In the genomic region with DNA sequence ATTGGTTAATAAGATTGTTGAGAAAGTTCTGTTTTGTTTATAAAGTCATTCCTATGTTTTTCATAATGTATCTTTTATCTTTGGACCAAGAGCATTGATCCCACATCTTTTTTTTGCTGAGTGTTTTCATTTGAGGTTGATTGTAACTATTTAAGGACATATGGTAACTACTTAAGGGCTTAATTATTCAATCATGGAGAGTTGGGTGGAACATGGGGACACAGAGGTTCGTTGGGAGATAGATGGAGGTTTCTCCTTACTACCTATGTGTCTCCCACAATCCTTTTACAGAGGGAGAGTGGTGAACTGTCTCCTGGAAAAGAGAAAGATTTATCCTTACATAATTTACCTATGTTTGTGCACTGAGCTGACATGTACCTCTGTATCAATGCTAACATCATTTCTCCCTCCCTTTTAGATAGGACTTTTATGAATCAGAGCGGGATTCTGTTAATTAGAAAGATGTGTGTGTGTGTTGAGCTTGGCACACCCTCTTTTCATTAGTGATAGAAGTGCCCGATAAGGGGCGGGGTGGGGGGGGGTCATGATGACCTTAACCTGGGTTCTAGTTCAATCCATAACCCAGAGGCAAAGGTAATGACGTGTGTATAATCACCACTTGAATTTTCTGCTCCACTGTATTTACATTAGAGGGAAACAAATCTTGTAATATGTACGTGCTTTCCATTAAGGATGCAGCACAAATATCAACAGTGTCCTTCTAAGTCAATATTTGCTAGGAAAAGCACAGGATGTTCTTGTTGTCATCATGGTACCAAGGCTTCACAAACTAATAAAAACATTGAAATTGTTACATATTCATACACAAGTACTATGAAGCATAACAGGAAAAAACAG, we compare ENCODE assay signal across 13 cellular contexts.
DNase-seq lines count a peak whose midpoint lies in the region; ATAC-seq, FAIRE-seq and TF ChIP-seq lines count a peak whose summit lies in the region.
"Had no signal": no experiment of that assay in that cellular context is flagged by ENCODE, and none has a peak within 500 bp of the region (broad histone marks: within the 10 kb centered on the region; RNA-seq: fewer than 3 reads in every experiment).

No MANE protein-coding gene starts in this region.

- no peak overlapping the region for H3K4me3 Mint-ChIP-seq in type B pancreatic cell
- no peak overlapping the region for H3K4me3 Mint-ChIP-seq in activated naive CD8-positive, alpha-beta T cell treated with anti-CD3 and anti-CD28 coated beads for 36 hours
- H3K4me3 Mint-ChIP-seq in stimulated activated effector memory CD8-positive, alpha-beta T cell treated with anti-CD3 and anti-CD28 coated beads, Interleukin-12 subunit alpha, Interleukin-12 subunit beta, amount 100 ng/mL, for 72 hours: no peak overlapping the region
- H3K4me3 Mint-ChIP-seq: central memory CD8-positive, alpha-beta T cell; naive thymus-derived CD4-positive, alpha-beta T cell; stimulated activated memory B cell treated with anti-CD40 and anti-IgM and Interleukin-4, amounts not matched to agents 10 μg/mL and 1 μg/mL and 100 μg/mL, for 72 hours had no signal

- H3K79me2 ChIP-seq in SK-N-SH (ENCODE audit: insufficient read depth) (no peaks in the 10 kb centered on the region), GM12878 (ENCODE audit: control insufficient read depth, insufficient read depth, low read length) (no peaks in the 10 kb centered on the region), HepG2 (ENCODE audit: insufficient read depth, low read length) (peaks cover 8% of the 10 kb centered on the region)

- SMC1A ChIA-PET in GM12878 (lab: Charles Lee; ENCODE audit: uncharacterized antibody, unreplicated experiment): no interaction called here

- BruUV-seq in GM12878 (replicated peaks; lab: Mats Ljungman, UMichigan) (no TSS peak), HepG2 (replicated peaks; lab: Mats Ljungman, UMichigan) (no TSS peak)

- H3K4me1 ChIP-seq in SK-N-SH (ENCODE audit: control insufficient read depth in 1 of 2, insufficient read depth in 2 of 2, low read depth in 1 of 2, low read length in 1 of 2): peaks cover 2 to 33% of the 10 kb centered on the region in 2 experiments
- no peaks in the 10 kb centered on the region for H3K4me1 ChIP-seq in GM12878 (ENCODE audit: control insufficient read depth, insufficient read depth, low read length)
- H3K4me1 ChIP-seq in HepG2 (ENCODE audit: insufficient read depth, low read length): peaks cover 77% of the 10 kb centered on the region

- RAD21 ChIA-PET in GM12878 (lab: Charles Lee; ENCODE audit: unreplicated experiment): no interaction called here

- POLR2A ChIA-PET in SK-N-SH (lab: Yijun Ruan, JAX): no interaction called here
- POLR2A ChIA-PET in GM12878 (lab: Charles Lee): interaction anchor here (0.5 kb wide), 1 partner anchor 401 kb away, joined by 3 read pairs; no protein-coding TSS in a partner anchor
- POLR2A ChIA-PET in HepG2 (lab: Yijun Ruan, JAX): interaction anchor here (0.9 to 5.0 kb wide), 12 partner anchors 10 to 168 kb away, joined by 4 to 47 read pairs (median 8); a partner anchor contains a TSS

- H3K36me3 ChIP-seq in SK-N-SH (replicated peaks in 1 of 2; ENCODE audit: control insufficient read depth in 1 of 2, insufficient read depth in 2 of 2, low read length in 1 of 2): no peaks in the 10 kb centered on the region
- no peaks in the 10 kb centered on the region for H3K36me3 ChIP-seq in GM12878 (ENCODE audit: control insufficient read depth in 2 of 2, insufficient read depth in 2 of 2, low read length in 1 of 2)
- H3K36me3 ChIP-seq in HepG2 (replicated peaks in 1 of 2; ENCODE audit: control insufficient read depth in 1 of 2, insufficient read depth in 2 of 2, low read length in 2 of 2): no peaks in the 10 kb centered on the region

- TF ChIP-seq RAD21 in SK-N-SH (IDR thresholded peaks at IDR 0.05; ENCODE audit: low read length): no peak
- no peak for TF ChIP-seq RAD21 in GM12878 (IDR thresholded peaks at IDR 0.05; ENCODE audit: insufficient read depth, low read depth, low read length)
- no peak for TF ChIP-seq RAD21 in HepG2 (CRISPR knock-in tag; IDR thresholded peaks at IDR 0.05)

- H3K27me3 ChIP-seq in SK-N-SH (ENCODE audit: insufficient read depth): no peaks in the 10 kb centered on the region
- H3K27me3 ChIP-seq in GM12878 (replicated peaks in 1 of 2; ENCODE audit: control insufficient read depth in 2 of 2, insufficient read depth in 2 of 2, low read length in 1 of 2): no peaks in the 10 kb centered on the region
- no peaks in the 10 kb centered on the region for H3K27me3 ChIP-seq in HepG2 (ENCODE audit: control insufficient read depth in 1 of 2, insufficient read depth in 2 of 2, low read length in 2 of 2)

- H3K27me3 Mint-ChIP-seq in type B pancreatic cell: no peaks in the 10 kb centered on the region
- no peaks in the 10 kb centered on the region for H3K27me3 Mint-ChIP-seq in activated naive CD8-positive, alpha-beta T cell treated with anti-CD3 and anti-CD28 coated beads for 36 hours
- H3K27me3 Mint-ChIP-seq: central memory CD8-positive, alpha-beta T cell; naive thymus-derived CD4-positive, alpha-beta T cell; stimulated activated memory B cell treated with anti-CD40 and anti-IgM and Interleukin-4, amounts not matched to agents 10 μg/mL and 1 μg/mL and 100 μg/mL, for 72 hours had no signal

- CTCF ChIA-PET in SK-N-SH (lab: Yijun Ruan, JAX) (interaction anchor here (1.0 kb wide), 1 partner anchor 10 kb away, joined by 4 read pairs; no protein-coding TSS in a partner anchor), GM12878 (lab: Yijun Ruan, JAX) (interaction anchor here (0.7 to 1.1 kb wide), 2 partner anchors 369 to 680 kb away, joined by 3 read pairs; no protein-coding TSS in a partner anchor), HepG2 (lab: Yijun Ruan, JAX; ENCODE audit: low intra/inter-chr PET ratio, low total read pairs) (no interaction called here)

- in situ Hi-C loops in GM12878 (cut with MboI) (no loop called here), HepG2 (cut with HindIII; ENCODE audit: extremely low pct_ligation_motif_present, low pct_unique_long_range_greater_than_20kb) (loop anchor here (5.0 kb wide), 1 partner anchor 121 kb away; a partner anchor contains a TSS)

- H4K20me1 ChIP-seq in SK-N-SH (ENCODE audit: insufficient read depth): no peaks in the 10 kb centered on the region
- no peaks in the 10 kb centered on the region for H4K20me1 ChIP-seq in GM12878 (ENCODE audit: control insufficient read depth, insufficient read depth)
- no peaks in the 10 kb centered on the region for H4K20me1 ChIP-seq in HepG2 (ENCODE audit: insufficient read depth, low read length)

- TF ChIP-seq EP300 in SK-N-SH (IDR thresholded peaks at IDR 0.05; ENCODE audit: borderline replicate concordance in 1 of 2, low read depth in 1 of 2, low read length in 1 of 2): no peak
- TF ChIP-seq EP300 in GM12878 (IDR thresholded peaks at IDR 0.05; ENCODE audit: borderline replicate concordance in 1 of 2, control insufficient read depth in 1 of 2, low read depth in 2 of 2, low read length in 2 of 2): no peak
- TF ChIP-seq EP300 in HepG2 (IDR thresholded peaks at IDR 0.05; ENCODE audit: low read depth in 2 of 2, low read length in 2 of 2): peak in 1 of 2 experiments; percentile 98; a peak in 2 of 4 replicates
- TF ChIP-seq EP300 in HepG2 (CRISPR knock-in tag; IDR thresholded peaks at IDR 0.05; ENCODE audit: borderline replicate concordance): peak; percentile 90

- H3K9ac ChIP-seq in SK-N-SH (no peak overlapping the region), GM12878 (ENCODE audit: control insufficient read depth, insufficient read depth, low read length) (no peak overlapping the region), HepG2 (ENCODE audit: insufficient read depth, low read depth, low read length) (peak overlapping the region; percentile 61)

- no peaks in the 10 kb centered on the region for H3K9me3 ChIP-seq in SK-N-SH
- H3K9me3 ChIP-seq in GM12878 (replicated peaks; ENCODE audit: control insufficient read depth, insufficient read depth, low read length): no peaks in the 10 kb centered on the region; the same call in 2 of the 3 replicates
- no peaks in the 10 kb centered on the region for H3K9me3 ChIP-seq in HepG2 (ENCODE audit: low read length)

- H2AFZ ChIP-seq in SK-N-SH (ENCODE audit: low read depth) (no peak overlapping the region), GM12878 (ENCODE audit: control insufficient read depth, low read depth, low read length) (no peak overlapping the region), HepG2 (ENCODE audit: low read length) (no peak overlapping the region)

- H3K4me3 ChIP-seq in SK-N-SH (ENCODE audit: low read depth in 2 of 2, low read length in 1 of 2) (no peak overlapping the region; a peak in 1 of 4 replicates), GM12878 (no peak overlapping the region), HepG2 (replicated peaks in 1 of 3; ENCODE audit: insufficient read depth in 1 of 3, low read depth in 2 of 3, low read length in 3 of 3) (peak overlapping the region in 2 of 3 experiments; percentile 40 to 45; a peak in 2 of 6 replicates)

- H3K27ac ChIP-seq in SK-N-SH (ENCODE audit: low read depth in 2 of 2, low read length in 1 of 2) (peak overlapping the region; percentile 75 to 77; a peak in 3 of 4 replicates), GM12878 (ENCODE audit: control insufficient read depth, insufficient read depth) (no peak overlapping the region), HepG2 (ENCODE audit: extremely low read length, insufficient read depth, low read length) (peak overlapping the region; percentile 96)

- no peaks in the 10 kb centered on the region for H3K9me3 Mint-ChIP-seq in type B pancreatic cell
- H3K9me3 Mint-ChIP-seq in activated naive CD8-positive, alpha-beta T cell treated with anti-CD3 and anti-CD28 coated beads for 36 hours: no peaks in the 10 kb centered on the region
- H3K9me3 Mint-ChIP-seq in stimulated activated effector memory CD8-positive, alpha-beta T cell treated with anti-CD3 and anti-CD28 coated beads, Interleukin-12 subunit alpha, Interleukin-12 subunit beta, amount 100 ng/mL, for 72 hours: no peaks in the 10 kb centered on the region
- H3K9me3 Mint-ChIP-seq: central memory CD8-positive, alpha-beta T cell; stimulated activated memory B cell treated with anti-CD40 and anti-IgM and Interleukin-4, amounts not matched to agents 10 μg/mL and 1 μg/mL and 100 μg/mL, for 72 hours had no signal

- H3K4me2 ChIP-seq in SK-N-SH: peak overlapping the region; percentile 1; the same call in 1 of the 2 replicates
- no peak overlapping the region for H3K4me2 ChIP-seq in GM12878 (ENCODE audit: control insufficient read depth, insufficient read depth)
- H3K4me2 ChIP-seq in HepG2 (ENCODE audit: low read depth, low read length): peak overlapping the region; percentile 61

- TF ChIP-seq POLR2A in GM12878 (IDR thresholded peaks at IDR 0.05; ENCODE audit: low read depth, low read length): no peak
- TF ChIP-seq POLR2A in HepG2 (IDR thresholded peaks at IDR 0.05; ENCODE audit: insufficient read depth in 1 of 2, low read depth in 2 of 2, low read length in 2 of 2): no peak

- ATAC-seq in SK-N-SH treated with all-trans-retinoic acid at 6 μM for 48 hours: no peak; the same call in 2 of the 3 replicates
- no peak for ATAC-seq in GM12878
- ATAC-seq in HepG2: peak; percentile 58
- no peak for ATAC-seq in stimulated activated effector memory CD8-positive, alpha-beta T cell treated with anti-CD3 and anti-CD28 coated beads, Interleukin-12 subunit alpha, Interleukin-12 subunit beta, amount 100 ng/mL, for 72 hours
- ATAC-seq: naive thymus-derived CD4-positive, alpha-beta T cell; stimulated activated memory B cell treated with anti-CD40 and anti-IgM and Interleukin-4, amounts not matched to agents 10 μg/mL and 1 μg/mL and 100 μg/mL, for 72 hours had no signal

- DNase-seq in SK-N-SH: no peak
- DNase-seq in GM12878 (ENCODE audit: low read depth, low spot score): no peak
- DNase-seq in HepG2 (ENCODE audit: low spot score): peak; percentile 88
- DNase-seq in type B pancreatic cell (ENCODE audit: extremely low spot score, unreplicated experiment): no peak
- DNase-seq in activated naive CD8-positive, alpha-beta T cell treated with anti-CD3 and anti-CD28 coated beads for 36 hours: no peak
- no peak for DNase-seq in HT-29 (ENCODE audit: low spot score)
- no peak for DNase-seq in stimulated activated effector memory CD8-positive, alpha-beta T cell treated with anti-CD3 and anti-CD28 coated beads, Interleukin-12 subunit alpha, Interleukin-12 subunit beta, amount 100 ng/mL, for 72 hours (ENCODE audit: low spot score in 2 of 2)
- DNase-seq: activated T-cell treated with anti-CD3 and anti-CD28 coated beads, Interleukin-2, amount 50 U/mL, for 1 hour; MM.1S; naive thymus-derived CD4-positive, alpha-beta T cell had no signal

- intact Hi-C loops in GM12878 (cut with micrococcal nuclease; ENCODE audit: unreplicated experiment) (no loop called here), HepG2 (cut with micrococcal nuclease; ENCODE audit: unreplicated experiment) (loop anchor here (1.0 to 10.0 kb wide), 6 partner anchors 63 to 441 kb away; no protein-coding TSS in a partner anchor)

- peak overlapping the region; percentile 1 for H3K27ac Mint-ChIP-seq in type B pancreatic cell
- H3K27ac Mint-ChIP-seq in activated naive CD8-positive, alpha-beta T cell treated with anti-CD3 and anti-CD28 coated beads for 36 hours: no peak overlapping the region
- H3K27ac Mint-ChIP-seq in stimulated activated effector memory CD8-positive, alpha-beta T cell treated with anti-CD3 and anti-CD28 coated beads, Interleukin-12 subunit alpha, Interleukin-12 subunit beta, amount 100 ng/mL, for 72 hours: no peak overlapping the region
- H3K27ac Mint-ChIP-seq: stimulated activated memory B cell treated with anti-CD40 and anti-IgM and Interleukin-4, amounts not matched to agents 10 μg/mL and 1 μg/mL and 100 μg/mL, for 72 hours had no signal

- H3K9me2 ChIP-seq in SK-N-SH: no peaks in the 10 kb centered on the region

- FAIRE-seq in GM12878 (lab: Jason Lieb, UNC) (peak; percentile 35), HepG2 (lab: Jason Lieb, UNC) (no peak)

- no peaks in the 10 kb centered on the region for H3K36me3 Mint-ChIP-seq in type B pancreatic cell
- H3K36me3 Mint-ChIP-seq in activated naive CD8-positive, alpha-beta T cell treated with anti-CD3 and anti-CD28 coated beads for 36 hours: no peaks in the 10 kb centered on the region
- no peaks in the 10 kb centered on the region for H3K36me3 Mint-ChIP-seq in stimulated activated effector memory CD8-positive, alpha-beta T cell treated with anti-CD3 and anti-CD28 coated beads, Interleukin-12 subunit alpha, Interleukin-12 subunit beta, amount 100 ng/mL, for 72 hours
- H3K36me3 Mint-ChIP-seq: stimulated activated memory B cell treated with anti-CD40 and anti-IgM and Interleukin-4, amounts not matched to agents 10 μg/mL and 1 μg/mL and 100 μg/mL, for 72 hours had no signal

- no peak for TF ChIP-seq CTCF in SK-N-SH (IDR thresholded peaks at IDR 0.05)
- TF ChIP-seq CTCF in GM12878 (IDR thresholded peaks at IDR 0.05 in 2 of 3, conservative IDR thresholded peaks at IDR 0.05 in 1 of 3; ENCODE audit: control insufficient read depth in 2 of 3, extremely low read depth in 1 of 3, insufficient read depth in 1 of 3, low read depth in 3 of 3, low read length in 3 of 3): no peak
- no peak for TF ChIP-seq CTCF in HepG2 (CRISPR knock-in tag; IDR thresholded peaks at IDR 0.05)
- no peak for TF ChIP-seq CTCF in type B pancreatic cell (conservative IDR thresholded peaks at IDR 0.05)

- H3F3A ChIP-seq in SK-N-SH (replicated peaks; ENCODE audit: insufficient read depth): peaks cover 14% of the 10 kb centered on the region

- WGBS in SK-N-SH (ENCODE audit: low lambda C conversion rate): 45% methylated on average over 6 of the region's 6 CpGs
- 64% methylated on average over 5 of the region's 6 CpGs for WGBS in GM12878 (ENCODE audit: insufficient coverage, insufficient replicate concordance, low lambda C conversion rate, missing lambda C conversion rate)
- 4% methylated on average over 6 of the region's 6 CpGs for WGBS in HepG2 (ENCODE audit: low lambda C conversion rate)

- H3K4me1 Mint-ChIP-seq in type B pancreatic cell (ENCODE audit: unreplicated experiment): peaks cover 20% of the 10 kb centered on the region
- no peaks in the 10 kb centered on the region for H3K4me1 Mint-ChIP-seq in activated naive CD8-positive, alpha-beta T cell treated with anti-CD3 and anti-CD28 coated beads for 36 hours
- no peaks in the 10 kb centered on the region for H3K4me1 Mint-ChIP-seq in stimulated activated effector memory CD8-positive, alpha-beta T cell treated with anti-CD3 and anti-CD28 coated beads, Interleukin-12 subunit alpha, Interleukin-12 subunit beta, amount 100 ng/mL, for 72 hours
- H3K4me1 Mint-ChIP-seq: central memory CD8-positive, alpha-beta T cell; stimulated activated memory B cell treated with anti-CD40 and anti-IgM and Interleukin-4, amounts not matched to agents 10 μg/mL and 1 μg/mL and 100 μg/mL, for 72 hours had no signal

Comparison
In these comparisons a context has a peak if more than half of its experiments do, and no peak if none do; other contexts are left out.
1. H3K4me3 ChIP-seq: peak in HepG2 (2 of 3); none in SK-N-SH (0 of 2) and GM12878 (single experiment).